Comparison of ENCODE assay signal across 8 cellular contexts in the genomic region with DNA sequence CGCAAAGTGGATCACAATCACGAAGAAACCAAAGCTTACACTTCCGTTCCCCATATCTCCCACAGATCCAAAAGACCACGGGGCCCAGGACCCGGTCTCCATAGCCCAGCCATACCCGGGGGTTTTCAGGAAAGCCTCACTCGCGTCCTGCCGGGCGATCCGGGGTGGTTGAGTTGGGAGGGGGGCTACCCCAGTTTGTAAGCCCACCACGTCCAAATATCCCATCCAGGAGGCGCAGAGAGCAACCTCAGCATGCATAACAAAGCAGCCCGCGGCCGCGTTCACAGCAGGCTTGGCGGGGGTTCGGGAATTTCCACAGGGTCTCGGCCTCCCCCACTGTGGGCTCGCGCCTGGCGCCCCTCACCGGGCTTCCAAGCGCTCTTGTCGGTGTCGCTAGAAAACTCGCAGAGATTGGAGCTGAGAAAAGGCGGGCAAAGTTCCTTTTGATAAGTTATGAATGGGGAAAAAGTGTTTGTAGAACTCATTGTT. TPM values are rescaled to one million over a fixed set of nuclear protein-coding genes. Genes with fewer than 3 reads are reported as not detected.
A peak's percentile ranks its signal among the peaks of the same experiment; 100 is the strongest.
DNase-seq lines count a peak whose midpoint lies in the region; ATAC-seq, FAIRE-seq and TF ChIP-seq lines count a peak whose summit lies in the region.

No MANE protein-coding gene starts in this region.

- peak overlapping the region; percentile 85 for H3K4me3 Mint-ChIP-seq in activated CD4-positive, alpha-beta T cell treated with anti-CD3 and anti-CD28 coated beads for 36 hours
- peak overlapping the region; percentile 91 to 96 (median 92) for H3K4me3 Mint-ChIP-seq in brain

- H3K36me3 Mint-ChIP-seq in activated CD4-positive, alpha-beta T cell treated with anti-CD3 and anti-CD28 coated beads for 36 hours (ENCODE audit: low read depth), result peaks cover 32% of the 10 kb centered on the region
- peaks cover 4% of the 10 kb centered on the region for H3K36me3 Mint-ChIP-seq in brain

- peaks cover 20% of the 10 kb centered on the region for H3K4me1 Mint-ChIP-seq in activated CD4-positive, alpha-beta T cell treated with anti-CD3 and anti-CD28 coated beads for 36 hours
- peaks cover 26% of the 10 kb centered on the region for H3K4me1 Mint-ChIP-seq in brain

- peak overlapping the region; percentile 20 for H2BK5ac ChIP-seq in mesendoderm (ENCODE audit: low read length)

- peaks cover 2% of the 10 kb centered on the region for H3K36me3 ChIP-seq in mesendoderm (ENCODE audit: control insufficient read depth, insufficient read depth, low read length)

- H2AK5ac ChIP-seq in mesendoderm (ENCODE audit: low read length), result no peak overlapping the region

- peak overlapping the region; percentile 50 for H3K23ac ChIP-seq in mesendoderm (ENCODE audit: low read length)

- H3K27ac Mint-ChIP-seq in activated CD4-positive, alpha-beta T cell treated with anti-CD3 and anti-CD28 coated beads for 36 hours, result peak overlapping the region; percentile 86
- peak overlapping the region; percentile 63 to 96 (median 89) for H3K27ac Mint-ChIP-seq in brain

- POLR2A ChIA-PET in activated CD4-positive, alpha-beta T cell treated with anti-CD3 and anti-CD28 coated beads for 36 hours (lab: Charles Lee), result interaction anchor here (0.5 to 1.3 kb wide), 4 partner anchors 9 to 1135 kb away, joined by 3 to 5 read pairs (median 3); no protein-coding TSS in a partner anchor

- H3K56ac ChIP-seq in mesendoderm (ENCODE audit: low read length), result peak overlapping the region; percentile 91

- H3K4me1 ChIP-seq in mesendoderm (ENCODE audit: control insufficient read depth, low read depth, low read length), result peaks cover 6% of the 10 kb centered on the region

- peak overlapping the region; percentile 50 for H3K4me3 ChIP-seq in mesendoderm (ENCODE audit: low read length)

- no peaks in the 10 kb centered on the region for H3K27me3 Mint-ChIP-seq in activated CD4-positive, alpha-beta T cell treated with anti-CD3 and anti-CD28 coated beads for 36 hours
- peaks cover 4% of the 10 kb centered on the region for H3K27me3 Mint-ChIP-seq in brain

- no peaks in the 10 kb centered on the region for H3K27me3 ChIP-seq in mesendoderm (ENCODE audit: insufficient read depth, low read length, poor library complexity)

- ATAC-seq in activated CD4-positive, alpha-beta T cell treated with anti-CD3 and anti-CD28 coated beads for 36 hours, result no peak
- peak; percentile 26 for ATAC-seq in HG03196 (IDR thresholded peaks at IDR 0.05; ENCODE audit: unreplicated experiment)

- peak in 1 of 2 experiments; percentile 19 for TF ChIP-seq CTCF in brain (conservative IDR thresholded peaks at IDR 0.05)

- peak overlapping the region; percentile 88 for H3K4ac ChIP-seq in mesendoderm (ENCODE audit: low read depth, low read length)

- peaks cover 4% of the 10 kb centered on the region for H3K79me1 ChIP-seq in mesendoderm (ENCODE audit: low read length)

- H2BK15ac ChIP-seq in mesendoderm (replicated peaks; ENCODE audit: low read depth), result no peak overlapping the region

- no peak for DNase-seq in activated CD4-positive, alpha-beta T cell treated with anti-CD3 and anti-CD28 coated beads for 36 hours
- DNase-seq in activated CD4-positive, alpha-beta T cell treated with anti-CD3 and anti-CD28 coated beads, Interleukin-2, amount 50 U/mL, for 1 hour, result no peak
- DNase-seq in mesendoderm (no peak), GOT3 (lab: John Stamatoyannopoulos, UW) (no peak), HTR-8/SVneo (ENCODE audit: insufficient read length, low spot score) (no peak), dermis blood vessel endothelial cell (no peak)

- peak overlapping the region; percentile 83 for H3K4me2 ChIP-seq in mesendoderm (ENCODE audit: low read length)

- H3K9me3 Mint-ChIP-seq in activated CD4-positive, alpha-beta T cell treated with anti-CD3 and anti-CD28 coated beads for 36 hours (ENCODE audit: low read depth), result no peaks in the 10 kb centered on the region
- H3K9me3 Mint-ChIP-seq in brain, result peaks cover 0 to 2% (median 0%) of the 10 kb centered on the region in 5 experiments

- intact Hi-C loops in activated CD4-positive, alpha-beta T cell treated with anti-CD3 and anti-CD28 coated beads for 36 hours (cut with DNase I, micrococcal nuclease), result loop anchor here (1.0 to 2.0 kb wide), 5 partner anchors 9 to 734 kb away; partner anchors contain the start of genes CRKL (in 1 of the 2), PPIL2 (in 1 of the 2), SDF2L1 (in 1 of the 2) and YDJC (in 1 of the 2)

- no peaks in the 10 kb centered on the region for H3K79me2 ChIP-seq in mesendoderm (ENCODE audit: control insufficient read depth, insufficient read depth, low read length)

- peak overlapping the region; percentile 84 for H3K9ac ChIP-seq in mesendoderm (ENCODE audit: low read length)

- FAIRE-seq in HTR-8/SVneo (lab: Jason Lieb, UNC), result no peak

- H2BK120ac ChIP-seq in mesendoderm (ENCODE audit: low read depth, low read length), result no peak overlapping the region

- WGBS in mesendoderm (ENCODE audit: extremely low coverage, insufficient coverage, low lambda C conversion rate), result no CpG with 5 or more reads among the region's 29 CpGs

- peak overlapping the region; percentile 81 for H3K18ac ChIP-seq in mesendoderm (ENCODE audit: low read length)

- CTCF ChIA-PET in activated CD4-positive, alpha-beta T cell treated with anti-CD3 and anti-CD28 coated beads for 36 hours (lab: Charles Lee), result interaction anchor here (0.6 to 1.7 kb wide), 5 partner anchors 9 to 27 kb away, joined by 3 to 11 read pairs (median 3); partner anchors contain the start of gene SDF2L1

- no peak overlapping the region for H4K5ac ChIP-seq in mesendoderm (ENCODE audit: low read length)

- H4K8ac ChIP-seq in mesendoderm (ENCODE audit: low read depth, low read length), result no peak overlapping the region

- H3K27ac ChIP-seq in mesendoderm (ENCODE audit: low read depth, low read length), result peak overlapping the region; percentile 83

RNA-seq across cellular contexts. Expression of gene SDF2L1, which starts 9.5 kb away (rescaled TPM):
- total RNA-seq in activated CD4-positive, alpha-beta T cell treated with anti-CD3 and anti-CD28 coated beads for 36 hours, result 10 to 100 TPM; 13.7 to 32.8 TPM
- 19.1 TPM for polyA plus RNA-seq in brain (ENCODE audit: insufficient read depth, low read depth, low replicate concordance)
- 26.9 TPM for polyA plus RNA-seq in mesendoderm (2013, experiment 1 of 2)
- polyA plus RNA-seq in mesendoderm (2013, experiment 2 of 2), result 25.4 TPM
- 31.1 and 35.3 TPM in 2 replicates for total RNA-seq in dermis blood vessel endothelial cell

RNA-seq across cellular contexts. Expression of gene PPIL2, which starts 14.2 kb away (rescaled TPM):
- 10 to 100 TPM; 42.8 to 57.7 TPM for total RNA-seq in activated CD4-positive, alpha-beta T cell treated with anti-CD3 and anti-CD28 coated beads for 36 hours
- 25.8 TPM for polyA plus RNA-seq in brain (ENCODE audit: insufficient read depth, low read depth, low replicate concordance)
- 30.1 TPM for polyA plus RNA-seq in mesendoderm (2013, experiment 1 of 2)
- polyA plus RNA-seq in mesendoderm (2013, experiment 2 of 2), result 29.8 TPM
- 16.7 and 28.9 TPM in 2 replicates for total RNA-seq in dermis blood vessel endothelial cell

RNA-seq across cellular contexts. Expression of gene CCDC116, which starts 19.0 kb away (rescaled TPM):
- under 1 TPM; 0.23 to 0.33 TPM for total RNA-seq in activated CD4-positive, alpha-beta T cell treated with anti-CD3 and anti-CD28 coated beads for 36 hours
- polyA plus RNA-seq in brain (ENCODE audit: insufficient read depth, low read depth, low replicate concordance), result 0.24 TPM
- polyA plus RNA-seq in mesendoderm (2013, experiment 1 of 2), result 0.14 TPM
- 0.08 TPM for polyA plus RNA-seq in mesendoderm (2013, experiment 2 of 2)
- total RNA-seq in dermis blood vessel endothelial cell, result 0.17 and 0.28 TPM in 2 replicates

RNA-seq across cellular contexts. Expression of gene YDJC, which starts 21.7 kb away (rescaled TPM):
- 10 to 100 TPM; 43.4 to 54.0 TPM for total RNA-seq in activated CD4-positive, alpha-beta T cell treated with anti-CD3 and anti-CD28 coated beads for 36 hours
- polyA plus RNA-seq in brain (ENCODE audit: insufficient read depth, low read depth, low replicate concordance), result 16.1 TPM
- 24.5 TPM for polyA plus RNA-seq in mesendoderm (2013, experiment 1 of 2)
- 23.4 TPM for polyA plus RNA-seq in mesendoderm (2013, experiment 2 of 2)
- 21.3 and 25.0 TPM in 2 replicates for total RNA-seq in dermis blood vessel endothelial cell
